ENCODE assay signal across 8 cellular contexts in the genomic region with DNA sequence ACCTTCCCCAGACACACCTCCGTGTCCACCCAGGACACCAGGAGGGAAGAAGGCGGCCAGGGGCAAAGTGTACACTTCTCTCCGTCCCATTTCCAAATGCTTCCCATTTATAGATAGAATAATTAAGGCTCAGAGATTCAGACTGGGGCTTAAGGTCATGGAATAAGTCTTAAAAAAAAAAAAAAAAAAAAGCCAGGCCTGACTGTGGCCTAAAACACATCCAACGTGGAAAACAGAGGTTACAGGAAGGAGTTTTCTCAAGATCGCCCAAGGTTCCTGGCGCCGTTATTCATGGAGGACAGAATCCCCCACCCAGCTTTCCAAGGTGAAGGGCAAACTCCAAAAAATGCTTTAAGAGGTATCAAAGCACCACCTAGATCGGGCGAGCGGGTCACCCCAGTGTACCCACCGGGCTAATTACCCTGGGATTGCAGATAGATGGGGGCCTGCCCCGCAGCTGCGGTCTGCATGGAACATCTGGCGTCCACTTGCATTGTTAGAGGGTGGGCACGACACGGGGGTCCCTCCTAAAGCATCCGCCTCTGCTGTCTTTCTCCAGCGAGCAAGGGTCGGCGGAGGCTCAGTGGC. TPM values are rescaled to one million over a fixed set of nuclear protein-coding genes. Genes with fewer than 3 reads are reported as not detected.
DNase-seq lines count a peak whose midpoint lies in the region; ATAC-seq and TF ChIP-seq lines count a peak whose summit lies in the region.

No MANE protein-coding gene starts in this region.

- TF ChIP-seq CTCF in CD14-positive monocyte (IDR thresholded peaks at IDR 0.05), result no peak
- TF ChIP-seq CTCF in OCI-LY3 (IDR thresholded peaks at IDR 0.05; ENCODE audit: low read depth, low read length), result no peak
- no peak for TF ChIP-seq CTCF in neural progenitor cell (IDR thresholded peaks at IDR 0.05)
- no peak for TF ChIP-seq CTCF in omental fat pad (IDR thresholded peaks at IDR 0.05)

- H4K20me1 ChIP-seq in OCI-LY3 (ENCODE audit: insufficient read depth, low read length) (no peaks in the 10 kb centered on the region; the same call in 1 of the 2 replicates), neural progenitor cell (ENCODE audit: low read depth) (no peaks in the 10 kb centered on the region)

- H3K4me3 ChIP-seq in OCI-LY3 (ENCODE audit: low read length) (no peak overlapping the region; the same call in 1 of the 2 replicates), neural progenitor cell (no peak overlapping the region)
- H3K4me3 ChIP-seq in effector memory CD4-positive, alpha-beta T cell (ENCODE audit: insufficient read depth, low read depth, low read length, poor library complexity, severe bottlenecking), result peak overlapping the region; percentile 88

- H3K9ac ChIP-seq in OCI-LY3 (ENCODE audit: low read length), result no peak overlapping the region
- H3K9ac ChIP-seq in neural progenitor cell, result no peak overlapping the region

- DNase-seq in CD14-positive monocyte (ENCODE audit: low spot score) (no peak), neural progenitor cell (ENCODE audit: low spot score) (no peak), NCI-H524 treated with DMSO at 0.1 percent for 48 hours (lab: John Stamatoyannopoulos, UW) (no peak), KG1 (lab: John Stamatoyannopoulos, UW) (no peak), omental fat pad (ENCODE audit: low spot score) (no peak)
- no peak for DNase-seq in effector memory CD4-positive, alpha-beta T cell

- H3K27me3 Mint-ChIP-seq in CD14-positive monocyte (ENCODE audit: low read depth in 3 of 3) (peaks cover 0 to 16% (median 6%) of the 10 kb centered on the region in 3 donors), neural progenitor cell (ENCODE audit: insufficient read depth, low read depth) (peaks cover 12% of the 10 kb centered on the region)

- H3K9me3 ChIP-seq in OCI-LY3 (ENCODE audit: insufficient read depth, low read length) (no peaks in the 10 kb centered on the region), neural progenitor cell (ENCODE audit: low read depth) (no peaks in the 10 kb centered on the region)
- H3K9me3 ChIP-seq in effector memory CD4-positive, alpha-beta T cell (ENCODE audit: control insufficient read depth, low read length), result no peaks in the 10 kb centered on the region

- H3F3A ChIP-seq in neural progenitor cell (ENCODE audit: low read depth), result peaks cover 23% of the 10 kb centered on the region

- peaks cover 49% of the 10 kb centered on the region for H3K4me1 Mint-ChIP-seq in CD14-positive monocyte
- H3K4me1 Mint-ChIP-seq in neural progenitor cell, result peaks cover 39% of the 10 kb centered on the region

- H3K9me3 Mint-ChIP-seq in CD14-positive monocyte (peaks cover 0 to 7% (median 2%) of the 10 kb centered on the region in 7 donors), neural progenitor cell (no peaks in the 10 kb centered on the region)

- H3K79me2 ChIP-seq in OCI-LY3 (ENCODE audit: low read length) (peaks cover 35% of the 10 kb centered on the region), neural progenitor cell (ENCODE audit: low read depth) (no peaks in the 10 kb centered on the region)

- H3K36me3 Mint-ChIP-seq in CD14-positive monocyte, result peaks cover 17 to 31% of the 10 kb centered on the region in 2 donors
- peaks cover 1% of the 10 kb centered on the region for H3K36me3 Mint-ChIP-seq in neural progenitor cell

- H3K4me1 ChIP-seq in OCI-LY3 (ENCODE audit: low read length) (peaks cover 58% of the 10 kb centered on the region), neural progenitor cell (peaks cover 15% of the 10 kb centered on the region)
- peaks cover 87% of the 10 kb centered on the region for H3K4me1 ChIP-seq in effector memory CD4-positive, alpha-beta T cell (ENCODE audit: control insufficient read depth, insufficient read depth, low read length, poor library complexity, severe bottlenecking)

- H3K4me3 Mint-ChIP-seq in CD14-positive monocyte, result peak overlapping the region; percentile 91 to 96
- peak overlapping the region; percentile 92 for H3K4me3 Mint-ChIP-seq in neural progenitor cell

- peak overlapping the region; percentile 98 to 100 (median 99) for H3K27ac Mint-ChIP-seq in CD14-positive monocyte
- no peak overlapping the region for H3K27ac Mint-ChIP-seq in neural progenitor cell

- no peak overlapping the region for H3K27ac ChIP-seq in OCI-LY3 (ENCODE audit: low read length)
- H3K27ac ChIP-seq in effector memory CD4-positive, alpha-beta T cell (ENCODE audit: insufficient read depth, low read length, poor library complexity, severe bottlenecking), result peak overlapping the region; percentile 99
- H3K27ac ChIP-seq in neural progenitor cell, result no peak overlapping the region

- intact Hi-C loops in CD14-positive monocyte (cut with micrococcal nuclease), result loop anchor here (10.0 kb wide), 2 partner anchors 686 to 1056 kb away; partner anchors contain the start of genes IER2 (in 1 of the 2) and STX10 (in 1 of the 2)

- H2AFZ ChIP-seq in OCI-LY3 (ENCODE audit: low read depth, low read length), result no peak overlapping the region
- no peak overlapping the region for H2AFZ ChIP-seq in neural progenitor cell (replicated peaks)

- H3K4me2 ChIP-seq in OCI-LY3 (ENCODE audit: low read length), result peak overlapping the region; percentile 90; the same call in 1 of the 2 replicates
- no peak overlapping the region for H3K4me2 ChIP-seq in neural progenitor cell

- ATAC-seq in HG03196 (IDR thresholded peaks at IDR 0.05; ENCODE audit: unreplicated experiment), result no peak
- no peak for ATAC-seq in omental fat pad (ENCODE audit: low FRiP score)

- H3K27me3 ChIP-seq in OCI-LY3 (ENCODE audit: low read depth, low read length) (no peaks in the 10 kb centered on the region), neural progenitor cell (peaks cover 14% of the 10 kb centered on the region)
- no peaks in the 10 kb centered on the region for H3K27me3 ChIP-seq in effector memory CD4-positive, alpha-beta T cell (replicated peaks; ENCODE audit: control insufficient read depth, insufficient read depth, low read length, poor library complexity, severe bottlenecking)

- H3K36me3 ChIP-seq in OCI-LY3 (replicated peaks; ENCODE audit: low read depth, low read length) (peaks cover under 1% of the 10 kb centered on the region), neural progenitor cell (no peaks in the 10 kb centered on the region)
- H3K36me3 ChIP-seq in effector memory CD4-positive, alpha-beta T cell (ENCODE audit: control insufficient read depth, insufficient read depth, low read length), result peaks cover 3% of the 10 kb centered on the region

RNA-seq across cellular contexts. Expression of gene NANOS3, which starts 36.1 kb away (rescaled TPM):
- not detected for polyA plus RNA-seq in CD14-positive monocyte
- not detected in 2 replicates for total RNA-seq in neural progenitor cell (ENCODE audit: low replicate concordance)
- not detected for total RNA-seq in omental fat pad

RNA-seq across cellular contexts. Expression of gene ZSWIM4, which starts 45.6 kb away (rescaled TPM):
- polyA plus RNA-seq in CD14-positive monocyte, result under 1 TPM; 0.19 to 0.23 TPM
- total RNA-seq in neural progenitor cell (ENCODE audit: low replicate concordance) (6.7 and 20.4 TPM in 2 replicates), omental fat pad (1 to 10 TPM; 3.8 to 5.2 (median 4.6) TPM)
